In genomic region chr14:103847954-103848719, GRCh38 we compare ENCODE assay signal across 1 cellular context.
TF ChIP-seq lines count a peak whose summit lies in the region.

No MANE protein-coding gene starts in this region.

TF ChIP-seq in HepG2, 621 proteins besides CTCF, POLR2A, EP300 and RAD21 (continued from another document and continues in another):
- TF ChIP-seq PAWR (CRISPR knock-in tag; IDR thresholded peaks at IDR 0.05; ENCODE audit: borderline replicate concordance) (no peak), ZNF232 (CRISPR knock-in tag; IDR thresholded peaks at IDR 0.05; ENCODE audit: borderline replicate concordance) (no peak), HDAC2 (CRISPR knock-in tag; IDR thresholded peaks at IDR 0.05) (peak; percentile 29; the same call in 1 of the 2 replicates), ZNF761 (CRISPR knock-in tag; conservative IDR thresholded peaks at IDR 0.05) (no peak), ZNF670 (CRISPR knock-in tag; IDR thresholded peaks at IDR 0.05; ENCODE audit: borderline replicate concordance) (peak; percentile 49; the same call in 1 of the 2 replicates), CCAR2 (optimal IDR thresholded peaks at IDR 0.05; ENCODE audit: low read depth, low read length) (no peak), KLF6 (CRISPR knock-in tag; IDR thresholded peaks at IDR 0.05) (no peak), MAFK (conservative IDR thresholded peaks at IDR 0.05 in 1 of 2, IDR thresholded peaks at IDR 0.05 in 1 of 2; ENCODE audit: low read length in 2 of 2) (no peak), MNT (IDR thresholded peaks at IDR 0.05) (no peak), ATRX (CRISPR knock-in tag; IDR thresholded peaks at IDR 0.05; ENCODE audit: borderline replicate concordance) (no peak), THAP7 (CRISPR knock-in tag; IDR thresholded peaks at IDR 0.05) (no peak), ZNF839 (CRISPR knock-in tag; IDR thresholded peaks at IDR 0.05; ENCODE audit: borderline replicate concordance) (no peak), E2F5 (CRISPR knock-in tag; conservative IDR thresholded peaks at IDR 0.05) (no peak), HCFC1 (IDR thresholded peaks at IDR 0.05; ENCODE audit: low read depth, low read length) (no peak), CSRNP2 (CRISPR knock-in tag; conservative IDR thresholded peaks at IDR 0.05; ENCODE audit: low read depth) (no peak), CHD4 (IDR thresholded peaks at IDR 0.05; ENCODE audit: borderline replicate concordance, low read length) (no peak), SMAD9 (CRISPR knock-in tag; IDR thresholded peaks at IDR 0.05) (no peak), ZNF33B (CRISPR knock-in tag; IDR thresholded peaks at IDR 0.05) (no peak), KDM2A (CRISPR knock-in tag; IDR thresholded peaks at IDR 0.05; ENCODE audit: borderline replicate concordance, low read depth) (peak; percentile 72), ZNF414 (CRISPR knock-in tag; IDR thresholded peaks at IDR 0.05) (no peak), ZBTB43 (CRISPR knock-in tag; conservative IDR thresholded peaks at IDR 0.05) (no peak), THAP11 (CRISPR knock-in tag; IDR thresholded peaks at IDR 0.05) (no peak; the same call in 1 of the 2 replicates), REST (IDR thresholded peaks at IDR 0.05; ENCODE audit: borderline replicate concordance in 1 of 2, low read depth in 1 of 2, low read length in 2 of 2) (no peak), RBM39 (IDR thresholded peaks at IDR 0.05; ENCODE audit: low read depth, low read length, poor library complexity, severe bottlenecking) (no peak), ZNF781 (CRISPR knock-in tag; IDR thresholded peaks at IDR 0.05; ENCODE audit: borderline replicate concordance, not compliant biosample characterization) (peak; percentile 41), ZNF660 (CRISPR knock-in tag; IDR thresholded peaks at IDR 0.05; ENCODE audit: borderline replicate concordance, low read depth) (no peak), AHDC1 (CRISPR knock-in tag; IDR thresholded peaks at IDR 0.05; ENCODE audit: borderline replicate concordance) (no peak), TGIF2 (CRISPR knock-in tag; IDR thresholded peaks at IDR 0.05) (no peak), NFAT5 (CRISPR knock-in tag; IDR thresholded peaks at IDR 0.05) (no peak), NFE2L2 (IDR thresholded peaks at IDR 0.05; ENCODE audit: low read length) (no peak), ZNF24 (IDR thresholded peaks at IDR 0.05) (no peak), SRSF4 (IDR thresholded peaks at IDR 0.05; ENCODE audit: low read depth, low read length, poor library complexity, severe bottlenecking) (no peak), TBL1XR1 (IDR thresholded peaks at IDR 0.05; ENCODE audit: borderline replicate concordance, low read length, partially characterized antibody) (no peak), ZFP41 (CRISPR knock-in tag; IDR thresholded peaks at IDR 0.05; ENCODE audit: borderline replicate concordance) (0 out of 2 replicates have a peak, but pooled peaks have one; percentile 20), CHD2 (IDR thresholded peaks at IDR 0.05; ENCODE audit: low read depth, low read length) (no peak), AGO2 (optimal IDR thresholded peaks at IDR 0.05; ENCODE audit: low read depth, low read length) (peak; percentile 71), ZBTB7A (CRISPR knock-in tag; IDR thresholded peaks at IDR 0.05) (no peak)
